2 cellular contexts compared by ENCODE assay signal in the genomic region with DNA sequence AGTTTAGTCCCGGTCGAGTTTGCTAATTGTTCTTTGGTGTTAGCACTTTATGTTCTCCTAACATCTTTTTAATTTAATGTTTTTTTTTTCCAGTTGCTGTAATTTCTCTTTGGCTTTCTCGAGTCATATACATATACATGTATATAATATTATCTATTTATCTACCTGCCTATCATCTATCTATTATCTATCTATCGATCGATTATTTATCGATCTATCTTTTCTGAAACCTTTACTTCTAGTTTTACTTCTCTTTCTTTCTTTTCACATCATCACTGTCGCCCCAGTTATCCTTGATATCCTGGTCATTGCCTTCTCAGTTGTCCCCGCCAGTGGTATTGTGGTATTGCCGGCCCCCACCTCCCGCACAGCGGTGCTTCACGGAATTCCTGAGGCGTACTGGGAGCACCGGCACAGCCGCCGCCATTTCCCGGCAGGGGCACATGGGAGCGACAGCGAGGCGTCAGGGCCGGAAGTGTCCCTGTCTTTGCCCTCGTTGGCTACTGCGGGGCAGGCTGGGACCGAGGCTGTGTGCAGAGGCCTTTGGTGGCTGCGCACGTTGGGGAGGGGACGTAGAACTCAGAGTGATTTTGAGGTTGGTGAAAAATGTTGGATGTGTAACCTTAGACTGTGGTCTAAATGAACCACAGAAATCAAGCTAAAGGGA.
TF ChIP-seq lines count a peak whose summit lies in the region.

No MANE protein-coding gene starts in this region.

TF ChIP-seq in GM23338, 12 proteins besides CTCF, POLR2A, EP300 and RAD21 (continues in another document):
- TF ChIP-seq, protein P1, sequence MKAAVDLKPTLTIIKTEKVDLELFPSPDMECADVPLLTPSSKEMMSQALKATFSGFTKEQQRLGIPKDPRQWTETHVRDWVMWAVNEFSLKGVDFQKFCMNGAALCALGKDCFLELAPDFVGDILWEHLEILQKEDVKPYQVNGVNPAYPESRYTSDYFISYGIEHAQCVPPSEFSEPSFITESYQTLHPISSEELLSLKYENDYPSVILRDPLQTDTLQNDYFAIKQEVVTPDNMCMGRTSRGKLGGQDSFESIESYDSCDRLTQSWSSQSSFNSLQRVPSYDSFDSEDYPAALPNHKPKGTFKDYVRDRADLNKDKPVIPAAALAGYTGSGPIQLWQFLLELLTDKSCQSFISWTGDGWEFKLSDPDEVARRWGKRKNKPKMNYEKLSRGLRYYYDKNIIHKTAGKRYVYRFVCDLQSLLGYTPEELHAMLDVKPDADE (IDR thresholded peaks at IDR 0.05) = no peak
- TF ChIP-seq JUNB (IDR thresholded peaks at IDR 0.05; ENCODE audit: unreplicated experiment) (no peak), STAT1 (IDR thresholded peaks at IDR 0.05; ENCODE audit: unreplicated experiment) (no peak), EZH2phosphoT487 (IDR thresholded peaks at IDR 0.05; ENCODE audit: unreplicated experiment) (no peak), NANOG (IDR thresholded peaks at IDR 0.05; ENCODE audit: borderline replicate concordance) (no peak), EZH2 (IDR thresholded peaks at IDR 0.05; ENCODE audit: low read depth, unreplicated experiment) (no peak), POLR2AphosphoS5 (IDR thresholded peaks at IDR 0.05; ENCODE audit: low read depth) (no peak), ZNF114 (CRISPR knock-in tag; IDR thresholded peaks at IDR 0.05) (no peak)
- TF ChIP-seq, protein P2, sequence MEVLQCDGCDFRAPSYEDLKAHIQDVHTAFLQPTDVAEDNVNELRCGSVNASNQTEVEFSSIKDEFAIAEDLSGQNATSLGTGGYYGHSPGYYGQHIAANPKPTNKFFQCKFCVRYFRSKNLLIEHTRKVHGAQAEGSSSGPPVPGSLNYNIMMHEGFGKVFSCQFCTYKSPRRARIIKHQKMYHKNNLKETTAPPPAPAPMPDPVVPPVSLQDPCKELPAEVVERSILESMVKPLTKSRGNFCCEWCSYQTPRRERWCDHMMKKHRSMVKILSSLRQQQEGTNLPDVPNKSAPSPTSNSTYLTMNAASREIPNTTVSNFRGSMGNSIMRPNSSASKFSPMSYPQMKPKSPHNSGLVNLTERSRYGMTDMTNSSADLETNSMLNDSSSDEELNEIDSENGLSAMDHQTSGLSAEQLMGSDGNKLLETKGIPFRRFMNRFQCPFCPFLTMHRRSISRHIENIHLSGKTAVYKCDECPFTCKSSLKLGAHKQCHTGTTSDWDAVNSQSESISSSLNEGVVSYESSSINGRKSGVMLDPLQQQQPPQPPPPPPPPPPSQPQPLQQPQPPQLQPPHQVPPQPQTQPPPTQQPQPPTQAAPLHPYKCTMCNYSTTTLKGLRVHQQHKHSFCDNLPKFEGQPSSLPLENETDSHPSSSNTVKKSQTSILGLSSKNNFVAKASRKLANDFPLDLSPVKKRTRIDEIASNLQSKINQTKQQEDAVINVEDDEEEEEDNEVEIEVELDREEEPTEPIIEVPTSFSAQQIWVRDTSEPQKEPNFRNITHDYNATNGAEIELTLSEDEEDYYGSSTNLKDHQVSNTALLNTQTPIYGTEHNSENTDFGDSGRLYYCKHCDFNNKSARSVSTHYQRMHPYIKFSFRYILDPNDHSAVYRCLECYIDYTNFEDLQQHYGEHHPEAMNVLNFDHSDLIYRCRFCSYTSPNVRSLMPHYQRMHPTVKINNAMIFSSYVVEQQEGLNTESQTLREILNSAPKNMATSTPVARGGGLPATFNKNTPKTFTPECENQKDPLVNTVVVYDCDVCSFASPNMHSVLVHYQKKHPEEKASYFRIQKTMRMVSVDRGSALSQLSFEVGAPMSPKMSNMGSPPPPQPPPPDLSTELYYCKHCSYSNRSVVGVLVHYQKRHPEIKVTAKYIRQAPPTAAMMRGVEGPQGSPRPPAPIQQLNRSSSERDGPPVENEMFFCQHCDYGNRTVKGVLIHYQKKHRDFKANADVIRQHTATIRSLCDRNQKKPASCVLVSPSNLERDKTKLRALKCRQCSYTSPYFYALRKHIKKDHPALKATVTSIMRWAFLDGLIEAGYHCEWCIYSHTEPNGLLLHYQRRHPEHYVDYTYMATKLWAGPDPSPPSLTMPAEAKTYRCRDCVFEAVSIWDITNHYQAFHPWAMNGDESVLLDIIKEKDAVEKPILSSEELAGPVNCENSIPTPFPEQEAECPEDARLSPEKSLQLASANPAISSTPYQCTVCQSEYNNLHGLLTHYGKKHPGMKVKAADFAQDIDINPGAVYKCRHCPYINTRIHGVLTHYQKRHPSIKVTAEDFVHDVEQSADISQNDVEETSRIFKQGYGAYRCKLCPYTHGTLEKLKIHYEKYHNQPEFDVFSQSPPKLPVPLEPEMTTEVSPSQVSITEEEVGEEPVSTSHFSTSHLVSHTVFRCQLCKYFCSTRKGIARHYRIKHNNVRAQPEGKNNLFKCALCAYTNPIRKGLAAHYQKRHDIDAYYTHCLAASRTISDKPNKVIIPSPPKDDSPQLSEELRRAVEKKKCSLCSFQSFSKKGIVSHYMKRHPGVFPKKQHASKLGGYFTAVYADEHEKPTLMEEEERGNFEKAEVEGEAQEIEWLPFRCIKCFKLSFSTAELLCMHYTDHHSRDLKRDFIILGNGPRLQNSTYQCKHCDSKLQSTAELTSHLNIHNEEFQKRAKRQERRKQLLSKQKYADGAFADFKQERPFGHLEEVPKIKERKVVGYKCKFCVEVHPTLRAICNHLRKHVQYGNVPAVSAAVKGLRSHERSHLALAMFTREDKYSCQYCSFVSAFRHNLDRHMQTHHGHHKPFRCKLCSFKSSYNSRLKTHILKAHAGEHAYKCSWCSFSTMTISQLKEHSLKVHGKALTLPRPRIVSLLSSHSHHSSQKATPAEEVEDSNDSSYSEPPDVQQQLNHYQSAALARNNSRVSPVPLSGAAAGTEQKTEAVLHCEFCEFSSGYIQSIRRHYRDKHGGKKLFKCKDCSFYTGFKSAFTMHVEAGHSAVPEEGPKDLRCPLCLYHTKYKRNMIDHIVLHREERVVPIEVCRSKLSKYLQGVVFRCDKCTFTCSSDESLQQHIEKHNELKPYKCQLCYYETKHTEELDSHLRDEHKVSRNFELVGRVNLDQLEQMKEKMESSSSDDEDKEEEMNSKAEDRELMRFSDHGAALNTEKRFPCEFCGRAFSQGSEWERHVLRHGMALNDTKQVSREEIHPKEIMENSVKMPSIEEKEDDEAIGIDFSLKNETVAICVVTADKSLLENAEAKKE (CRISPR knock-in tag; IDR thresholded peaks at IDR 0.05) = no peak

TF ChIP-seq in H1, 55 proteins besides CTCF, POLR2A, EP300 and RAD21 (continued from another document):
- TF ChIP-seq, protein P3, sequence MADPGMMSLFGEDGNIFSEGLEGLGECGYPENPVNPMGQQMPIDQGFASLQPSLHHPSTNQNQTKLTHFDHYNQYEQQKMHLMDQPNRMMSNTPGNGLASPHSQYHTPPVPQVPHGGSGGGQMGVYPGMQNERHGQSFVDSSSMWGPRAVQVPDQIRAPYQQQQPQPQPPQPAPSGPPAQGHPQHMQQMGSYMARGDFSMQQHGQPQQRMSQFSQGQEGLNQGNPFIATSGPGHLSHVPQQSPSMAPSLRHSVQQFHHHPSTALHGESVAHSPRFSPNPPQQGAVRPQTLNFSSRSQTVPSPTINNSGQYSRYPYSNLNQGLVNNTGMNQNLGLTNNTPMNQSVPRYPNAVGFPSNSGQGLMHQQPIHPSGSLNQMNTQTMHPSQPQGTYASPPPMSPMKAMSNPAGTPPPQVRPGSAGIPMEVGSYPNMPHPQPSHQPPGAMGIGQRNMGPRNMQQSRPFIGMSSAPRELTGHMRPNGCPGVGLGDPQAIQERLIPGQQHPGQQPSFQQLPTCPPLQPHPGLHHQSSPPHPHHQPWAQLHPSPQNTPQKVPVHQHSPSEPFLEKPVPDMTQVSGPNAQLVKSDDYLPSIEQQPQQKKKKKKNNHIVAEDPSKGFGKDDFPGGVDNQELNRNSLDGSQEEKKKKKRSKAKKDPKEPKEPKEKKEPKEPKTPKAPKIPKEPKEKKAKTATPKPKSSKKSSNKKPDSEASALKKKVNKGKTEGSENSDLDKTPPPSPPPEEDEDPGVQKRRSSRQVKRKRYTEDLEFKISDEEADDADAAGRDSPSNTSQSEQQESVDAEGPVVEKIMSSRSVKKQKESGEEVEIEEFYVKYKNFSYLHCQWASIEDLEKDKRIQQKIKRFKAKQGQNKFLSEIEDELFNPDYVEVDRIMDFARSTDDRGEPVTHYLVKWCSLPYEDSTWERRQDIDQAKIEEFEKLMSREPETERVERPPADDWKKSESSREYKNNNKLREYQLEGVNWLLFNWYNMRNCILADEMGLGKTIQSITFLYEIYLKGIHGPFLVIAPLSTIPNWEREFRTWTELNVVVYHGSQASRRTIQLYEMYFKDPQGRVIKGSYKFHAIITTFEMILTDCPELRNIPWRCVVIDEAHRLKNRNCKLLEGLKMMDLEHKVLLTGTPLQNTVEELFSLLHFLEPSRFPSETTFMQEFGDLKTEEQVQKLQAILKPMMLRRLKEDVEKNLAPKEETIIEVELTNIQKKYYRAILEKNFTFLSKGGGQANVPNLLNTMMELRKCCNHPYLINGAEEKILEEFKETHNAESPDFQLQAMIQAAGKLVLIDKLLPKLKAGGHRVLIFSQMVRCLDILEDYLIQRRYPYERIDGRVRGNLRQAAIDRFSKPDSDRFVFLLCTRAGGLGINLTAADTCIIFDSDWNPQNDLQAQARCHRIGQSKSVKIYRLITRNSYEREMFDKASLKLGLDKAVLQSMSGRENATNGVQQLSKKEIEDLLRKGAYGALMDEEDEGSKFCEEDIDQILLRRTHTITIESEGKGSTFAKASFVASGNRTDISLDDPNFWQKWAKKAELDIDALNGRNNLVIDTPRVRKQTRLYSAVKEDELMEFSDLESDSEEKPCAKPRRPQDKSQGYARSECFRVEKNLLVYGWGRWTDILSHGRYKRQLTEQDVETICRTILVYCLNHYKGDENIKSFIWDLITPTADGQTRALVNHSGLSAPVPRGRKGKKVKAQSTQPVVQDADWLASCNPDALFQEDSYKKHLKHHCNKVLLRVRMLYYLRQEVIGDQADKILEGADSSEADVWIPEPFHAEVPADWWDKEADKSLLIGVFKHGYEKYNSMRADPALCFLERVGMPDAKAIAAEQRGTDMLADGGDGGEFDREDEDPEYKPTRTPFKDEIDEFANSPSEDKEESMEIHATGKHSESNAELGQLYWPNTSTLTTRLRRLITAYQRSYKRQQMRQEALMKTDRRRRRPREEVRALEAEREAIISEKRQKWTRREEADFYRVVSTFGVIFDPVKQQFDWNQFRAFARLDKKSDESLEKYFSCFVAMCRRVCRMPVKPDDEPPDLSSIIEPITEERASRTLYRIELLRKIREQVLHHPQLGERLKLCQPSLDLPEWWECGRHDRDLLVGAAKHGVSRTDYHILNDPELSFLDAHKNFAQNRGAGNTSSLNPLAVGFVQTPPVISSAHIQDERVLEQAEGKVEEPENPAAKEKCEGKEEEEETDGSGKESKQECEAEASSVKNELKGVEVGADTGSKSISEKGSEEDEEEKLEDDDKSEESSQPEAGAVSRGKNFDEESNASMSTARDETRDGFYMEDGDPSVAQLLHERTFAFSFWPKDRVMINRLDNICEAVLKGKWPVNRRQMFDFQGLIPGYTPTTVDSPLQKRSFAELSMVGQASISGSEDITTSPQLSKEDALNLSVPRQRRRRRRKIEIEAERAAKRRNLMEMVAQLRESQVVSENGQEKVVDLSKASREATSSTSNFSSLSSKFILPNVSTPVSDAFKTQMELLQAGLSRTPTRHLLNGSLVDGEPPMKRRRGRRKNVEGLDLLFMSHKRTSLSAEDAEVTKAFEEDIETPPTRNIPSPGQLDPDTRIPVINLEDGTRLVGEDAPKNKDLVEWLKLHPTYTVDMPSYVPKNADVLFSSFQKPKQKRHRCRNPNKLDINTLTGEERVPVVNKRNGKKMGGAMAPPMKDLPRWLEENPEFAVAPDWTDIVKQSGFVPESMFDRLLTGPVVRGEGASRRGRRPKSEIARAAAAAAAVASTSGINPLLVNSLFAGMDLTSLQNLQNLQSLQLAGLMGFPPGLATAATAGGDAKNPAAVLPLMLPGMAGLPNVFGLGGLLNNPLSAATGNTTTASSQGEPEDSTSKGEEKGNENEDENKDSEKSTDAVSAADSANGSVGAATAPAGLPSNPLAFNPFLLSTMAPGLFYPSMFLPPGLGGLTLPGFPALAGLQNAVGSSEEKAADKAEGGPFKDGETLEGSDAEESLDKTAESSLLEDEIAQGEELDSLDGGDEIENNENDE (IDR thresholded peaks at IDR 0.05; ENCODE audit: insufficient replicate concordance, low read length) = no peak
- TF ChIP-seq TEAD4 (IDR thresholded peaks at IDR 0.05; ENCODE audit: low read depth, low read length) = no peak
- TF ChIP-seq KDM4A (IDR thresholded peaks at IDR 0.05; ENCODE audit: low read depth, low read length, severe bottlenecking) = no peak
- no peak for TF ChIP-seq SUZ12 (IDR thresholded peaks at IDR 0.05; ENCODE audit: low read length)
- no peak for TF ChIP-seq YY1 (IDR thresholded peaks at IDR 0.05; ENCODE audit: low read depth, low read length)
- no peak for TF ChIP-seq EZH2 (IDR thresholded peaks at IDR 0.05; ENCODE audit: low read depth, low read length, severe bottlenecking)
- TF ChIP-seq, protein P4, sequence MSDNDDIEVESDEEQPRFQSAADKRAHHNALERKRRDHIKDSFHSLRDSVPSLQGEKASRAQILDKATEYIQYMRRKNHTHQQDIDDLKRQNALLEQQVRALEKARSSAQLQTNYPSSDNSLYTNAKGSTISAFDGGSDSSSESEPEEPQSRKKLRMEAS (IDR thresholded peaks at IDR 0.05) = peak; percentile 28; the same call in 1 of the 2 replicates
- TF ChIP-seq, protein P5, sequence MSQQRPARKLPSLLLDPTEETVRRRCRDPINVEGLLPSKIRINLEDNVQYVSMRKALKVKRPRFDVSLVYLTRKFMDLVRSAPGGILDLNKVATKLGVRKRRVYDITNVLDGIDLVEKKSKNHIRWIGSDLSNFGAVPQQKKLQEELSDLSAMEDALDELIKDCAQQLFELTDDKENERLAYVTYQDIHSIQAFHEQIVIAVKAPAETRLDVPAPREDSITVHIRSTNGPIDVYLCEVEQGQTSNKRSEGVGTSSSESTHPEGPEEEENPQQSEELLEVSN (IDR thresholded peaks at IDR 0.05) = 0 out of 2 replicates have a peak, but pooled peaks have one; percentile 37
